11 cellular contexts compared by ENCODE assay signal in the genomic region with DNA sequence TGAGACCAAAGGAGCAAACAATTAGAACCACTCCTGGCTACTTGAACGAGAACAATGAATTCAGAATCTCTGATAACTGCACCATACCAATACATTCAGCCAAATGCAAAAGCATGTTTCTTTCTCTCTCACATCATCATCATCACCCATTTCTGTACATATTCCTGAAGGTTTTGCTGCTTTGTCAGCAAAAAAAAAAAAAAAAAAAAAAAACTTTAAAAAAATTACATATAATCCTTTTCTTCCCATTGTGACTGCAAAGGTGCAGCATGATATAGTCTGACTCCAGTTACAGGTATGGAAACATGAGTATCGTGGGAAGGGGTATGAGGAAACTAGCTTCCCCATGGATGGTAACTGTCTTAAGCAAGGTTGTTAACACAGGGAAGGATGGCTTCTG. TPM values are rescaled to one million over a fixed set of nuclear protein-coding genes. Genes with fewer than 3 reads are reported as not detected.
DNase-seq lines count a peak whose midpoint lies in the region; ATAC-seq, FAIRE-seq and TF ChIP-seq lines count a peak whose summit lies in the region.
"Had no signal": no experiment of that assay in that cellular context is flagged by ENCODE, and none has a peak within 500 bp of the region (broad histone marks: within the 10 kb centered on the region; RNA-seq: fewer than 3 reads in every experiment).

No MANE protein-coding gene starts in this region.

- TF ChIP-seq CTCF in HepG2 (CRISPR knock-in tag; IDR thresholded peaks at IDR 0.05) (no peak), right lobe of liver (IDR thresholded peaks at IDR 0.05) (no peak), OCI-LY3 (IDR thresholded peaks at IDR 0.05; ENCODE audit: low read depth, low read length) (no peak), K562 (IDR thresholded peaks at IDR 0.05 in 2 of 3, conservative IDR thresholded peaks at IDR 0.05 in 1 of 3; ENCODE audit: insufficient read depth in 2 of 3, low read depth in 1 of 3, low read length in 3 of 3) (no peak), omental fat pad (IDR thresholded peaks at IDR 0.05) (no peak)

- intact Hi-C loops in HepG2 (cut with micrococcal nuclease; ENCODE audit: unreplicated experiment) (loop anchor here (2.0 to 5.0 kb wide), 2 partner anchors 37 to 234 kb away; partner anchors contain the start of gene FBXW7), right lobe of liver (cut with DNase I) (no loop called here), K562 (cut with micrococcal nuclease) (loop anchor here (5.0 kb wide), 3 partner anchors 82 to 237 kb away; no protein-coding TSS in a partner anchor)

- no peak for DNase-seq in HepG2 (ENCODE audit: low spot score)
- no peak for DNase-seq in right lobe of liver
- DNase-seq in K562 (ENCODE audit: extremely low read depth in 1 of 4, low spot score in 3 of 4), result no peak
- DNase-seq in activated CD4-positive, alpha-beta T cell treated with anti-CD3 and anti-CD28 coated beads for 4 hours, result no peak
- DNase-seq in omental fat pad (ENCODE audit: low spot score), result no peak
- DNase-seq: 8988T, GOT3 had no signal

- H3K9ac ChIP-seq in HepG2 (ENCODE audit: insufficient read depth, low read depth, low read length) (no peak overlapping the region), OCI-LY3 (ENCODE audit: low read length) (no peak overlapping the region), K562 (ENCODE audit: insufficient read depth in 1 of 2, low read depth in 2 of 2, low read length in 2 of 2) (no peak overlapping the region)
- H3K9ac ChIP-seq: BLaER1 treated with 17β-estradiol and CSF1 and Interleukin-3, amounts not matched to agents 10 nM and 100 nM had no signal

- no peak overlapping the region for H2AFZ ChIP-seq in HepG2 (ENCODE audit: low read length)
- no peak overlapping the region for H2AFZ ChIP-seq in OCI-LY3 (ENCODE audit: low read depth, low read length)
- H2AFZ ChIP-seq in K562 (ENCODE audit: low read depth, low read length), result no peak overlapping the region

- no peaks in the 10 kb centered on the region; a peak in 1 of 5 replicates for H3K36me3 ChIP-seq in HepG2 (replicated peaks in 1 of 2; ENCODE audit: control insufficient read depth in 1 of 2, insufficient read depth in 2 of 2, low read length in 2 of 2)
- no peaks in the 10 kb centered on the region for H3K36me3 ChIP-seq in right lobe of liver
- no peaks in the 10 kb centered on the region for H3K36me3 ChIP-seq in OCI-LY3 (replicated peaks; ENCODE audit: low read depth, low read length)
- no peaks in the 10 kb centered on the region for H3K36me3 ChIP-seq in K562 (ENCODE audit: control insufficient read depth, insufficient read depth, low read length)

- H3K9me1 ChIP-seq in K562 (ENCODE audit: control insufficient read depth, insufficient read depth, low read length), result no peaks in the 10 kb centered on the region

- TF ChIP-seq POLR2A in HepG2 (IDR thresholded peaks at IDR 0.05; ENCODE audit: insufficient read depth in 1 of 2, low read depth in 2 of 2, low read length in 2 of 2), result no peak
- no peak for TF ChIP-seq POLR2A in right lobe of liver (IDR thresholded peaks at IDR 0.05)
- no peak for TF ChIP-seq POLR2A in K562 (conservative IDR thresholded peaks at IDR 0.05)

- in situ Hi-C loops in HepG2 (cut with HindIII; ENCODE audit: extremely low pct_ligation_motif_present, low pct_unique_long_range_greater_than_20kb) (no loop called here), K562 (cut with MboI) (no loop called here)

- H3K27ac ChIP-seq in HepG2 (ENCODE audit: extremely low read length, insufficient read depth, low read length), result no peak overlapping the region
- H3K27ac ChIP-seq in right lobe of liver, result no peak overlapping the region
- H3K27ac ChIP-seq in OCI-LY3 (ENCODE audit: low read length), result no peak overlapping the region
- H3K27ac ChIP-seq in K562 (ENCODE audit: extremely low read depth, low read depth, low read length), result no peak overlapping the region

- H3K4me1 ChIP-seq in HepG2 (ENCODE audit: insufficient read depth, low read length), result peaks cover 28% of the 10 kb centered on the region
- peaks cover 0 to 11% (median 0%) of the 10 kb centered on the region in 4 donors for H3K4me1 ChIP-seq in right lobe of liver
- peaks cover 64% of the 10 kb centered on the region for H3K4me1 ChIP-seq in OCI-LY3 (ENCODE audit: low read length)
- H3K4me1 ChIP-seq in K562 (replicated peaks in 1 of 2; ENCODE audit: control insufficient read depth in 2 of 2, insufficient read depth in 2 of 2, low read length in 2 of 2), result peaks cover 0 to 8% of the 10 kb centered on the region in 2 experiments; a peak in 3 of 5 replicates

- H3K4me3 ChIP-seq in HepG2 (replicated peaks in 1 of 3; ENCODE audit: insufficient read depth in 1 of 3, low read depth in 2 of 3, low read length in 3 of 3) (no peak overlapping the region), right lobe of liver (no peak overlapping the region), OCI-LY3 (ENCODE audit: low read length) (no peak overlapping the region), K562 (no peak overlapping the region)
- H3K4me3 ChIP-seq: BLaER1 treated with 17β-estradiol and CSF1 and Interleukin-3, amounts not matched to agents 10 nM and 100 nM had no signal

- WGBS in HepG2 (ENCODE audit: low lambda C conversion rate), result 97% methylated on average over 2 of the region's 2 CpGs
- WGBS in right lobe of liver (ENCODE audit: insufficient coverage, low coverage, low lambda C conversion rate, missing lambda C conversion rate), result 82% methylated on average over 2 of the region's 2 CpGs
- 49% methylated on average over 2 of the region's 2 CpGs for WGBS in K562 (ENCODE audit: insufficient coverage, low coverage, missing lambda C conversion rate)

- TF ChIP-seq RAD21 in HepG2 (CRISPR knock-in tag; IDR thresholded peaks at IDR 0.05) (no peak), K562 (CRISPR knock-in tag; conservative IDR thresholded peaks at IDR 0.05 in 1 of 2, IDR thresholded peaks at IDR 0.05 in 1 of 2) (no peak)

- ATAC-seq in HepG2 (no peak), right lobe of liver (no peak), K562 (no peak), GM21723 (IDR thresholded peaks at IDR 0.05; ENCODE audit: unreplicated experiment) (no peak), omental fat pad (ENCODE audit: low FRiP score) (no peak)
- no peak for ATAC-seq in activated CD4-positive, CD25-positive, alpha-beta regulatory T cell treated with anti-CD3 and anti-CD28 coated beads, Interleukin-2, amount 50 U/mL, for 24 hours

- peaks cover 50% of the 10 kb centered on the region for H3K79me2 ChIP-seq in HepG2 (ENCODE audit: insufficient read depth, low read length)
- peaks cover 96% of the 10 kb centered on the region for H3K79me2 ChIP-seq in OCI-LY3 (ENCODE audit: low read length)
- H3K79me2 ChIP-seq in K562 (ENCODE audit: control insufficient read depth, insufficient read depth, low read length), result peaks cover 32% of the 10 kb centered on the region

- BruUV-seq in HepG2 (replicated peaks; lab: Mats Ljungman, UMichigan) (no TSS peak), K562 (replicated peaks; lab: Mats Ljungman, UMichigan) (no TSS peak)

- H3K4me2 ChIP-seq in HepG2 (ENCODE audit: low read depth, low read length) (no peak overlapping the region), OCI-LY3 (ENCODE audit: low read length) (peak overlapping the region; percentile 67), K562 (ENCODE audit: insufficient read depth, low read length) (no peak overlapping the region)

- no peaks in the 10 kb centered on the region for H3K9me3 ChIP-seq in HepG2 (ENCODE audit: low read length)
- no peaks in the 10 kb centered on the region for H3K9me3 ChIP-seq in right lobe of liver
- no peaks in the 10 kb centered on the region for H3K9me3 ChIP-seq in OCI-LY3 (ENCODE audit: insufficient read depth, low read length)
- H3K9me3 ChIP-seq in K562 (replicated peaks; ENCODE audit: control insufficient read depth, insufficient read depth, low read depth, low read length), result no peaks in the 10 kb centered on the region

- H4K20me1 ChIP-seq in HepG2 (ENCODE audit: insufficient read depth, low read length) (no peaks in the 10 kb centered on the region), OCI-LY3 (ENCODE audit: insufficient read depth, low read length) (peaks cover 55% of the 10 kb centered on the region), K562 (replicated peaks; ENCODE audit: control insufficient read depth, insufficient read depth, low read length) (peaks cover 28% of the 10 kb centered on the region)

- CTCF ChIA-PET in HepG2 (lab: Yijun Ruan, JAX; ENCODE audit: low intra/inter-chr PET ratio, low total read pairs) (interaction anchor here (1.3 to 2.3 kb wide), 3 partner anchors 46 to 235 kb away, joined by 8 to 15 read pairs (median 8); no protein-coding TSS in a partner anchor), K562 (lab: Yijun Ruan, JAX; ENCODE audit: low intra/inter-chr PET ratio) (interaction anchor here (1.1 to 4.7 kb wide), 2 partner anchors 136 to 140 kb away, joined by 8 to 39 read pairs; no protein-coding TSS in a partner anchor)

- POLR2A ChIA-PET in HepG2 (lab: Yijun Ruan, JAX), result no interaction called here
- POLR2A ChIA-PET in K562 (lab: Yijun Ruan, JAX), result no interaction called here

- FAIRE-seq in HepG2 (lab: Jason Lieb, UNC), result no peak
- FAIRE-seq in K562 (lab: Jason Lieb, UNC), result no peak

- no peaks in the 10 kb centered on the region for H3K27me3 ChIP-seq in HepG2 (ENCODE audit: control insufficient read depth in 1 of 2, insufficient read depth in 2 of 2, low read length in 2 of 2)
- H3K27me3 ChIP-seq in right lobe of liver, result no peaks in the 10 kb centered on the region
- H3K27me3 ChIP-seq in OCI-LY3 (ENCODE audit: low read depth, low read length), result no peaks in the 10 kb centered on the region
- no peaks in the 10 kb centered on the region for H3K27me3 ChIP-seq in K562 (ENCODE audit: control insufficient read depth in 2 of 2, insufficient read depth in 2 of 2, low read length in 2 of 2)
- H3K27me3 ChIP-seq: BLaER1 treated with 17β-estradiol and CSF1 and Interleukin-3, amounts not matched to agents 10 nM and 100 nM had no signal

- TF ChIP-seq EP300 in HepG2 (IDR thresholded peaks at IDR 0.05; ENCODE audit: low read depth in 2 of 2, low read length in 2 of 2) (no peak), HepG2 (CRISPR knock-in tag; IDR thresholded peaks at IDR 0.05; ENCODE audit: borderline replicate concordance) (no peak), K562 (IDR thresholded peaks at IDR 0.05; ENCODE audit: low read length) (no peak)

RNA-seq across cellular contexts. Expression of gene FBXW7, which starts 35.6 kb away (rescaled TPM):
- total RNA-seq in HepG2 (2016; rRNA removed; fragmentation: Illumina TruSeq; extraction: Trizol) (21.7 and 40.9 TPM in 2 replicates), right lobe of liver (10 to 100 TPM; 12.9 to 25.5 (median 17.6) TPM), K562 (2014; rRNA removed) (19.6 and 26.4 TPM in 2 replicates), K562 (2014; rRNA removed; fragmentation: Illumina TruSeq; extraction: Trizol) (44.2 and 54.8 TPM in 2 replicates), K562 (2015; rRNA removed; fragmentation: Illumina TruSeq; extraction: Trizol) (39.9 TPM in 2 replicates), K562 (2021) (19.4 and 19.9 TPM in 2 replicates), omental fat pad (10 to 100 TPM; 44.3 to 62.0 (median 49.9) TPM)
- total RNA-seq in HepG2 (2016; cell fraction: cytosol; rRNA removed; fragmentation: Illumina TruSeq; extraction: Trizol; ENCODE audit: low read depth), result 390 and 448 TPM in 2 replicates
- 20.3 and 39.8 TPM in 2 replicates for total RNA-seq in HepG2 (2016; cell fraction: insoluble cytoplasmic fraction; rRNA removed; fragmentation: Illumina TruSeq; extraction: Trizol)
- 97.2 and 111 TPM in 2 replicates for total RNA-seq in HepG2 (2016; cell fraction: membrane; rRNA removed; fragmentation: Illumina TruSeq; extraction: Trizol)
- 53.9 and 55.5 TPM in 2 replicates for total RNA-seq in HepG2 (2016; cell fraction: nucleus; rRNA removed; fragmentation: Illumina TruSeq; extraction: Trizol)
- polyA plus RNA-seq in HepG2 (2011; rRNA removed) (5.0 and 5.9 TPM in 2 replicates), K562 (2011; rRNA removed) (12.0 and 16.4 TPM in 2 replicates), K562 (2014; fragmentation: Illumina TruSeq; extraction: Trizol) (13.1 and 14.3 TPM in 2 replicates), K562 (2014; fragmentation: Nextera tagmentation; extraction: Ambion mirVana) (1 to 10 TPM; 6.8 to 9.1 TPM), K562 (2014; rRNA removed) (11.8 and 12.4 TPM in 2 replicates)
- 2.2 and 4.6 TPM in 2 replicates for polyA plus RNA-seq in HepG2 (2011; cell fraction: cytosol; rRNA removed)
- 9.7 and 13.6 TPM in 2 replicates for polyA plus RNA-seq in HepG2 (2011; cell fraction: nucleus; rRNA removed)
- polyA plus RNA-seq in HepG2 (2012), result 11.4 and 16.7 TPM in 2 replicates
- polyA plus RNA-seq in HepG2 (2016; cell fraction: cytosol; fragmentation: Illumina TruSeq; extraction: Trizol; ENCODE audit: low read depth), result 0.57 and 0.69 TPM in 2 replicates
- polyA plus RNA-seq in HepG2 (2016; cell fraction: insoluble cytoplasmic fraction; fragmentation: Illumina TruSeq; extraction: Trizol; ENCODE audit: low read depth), result 7.5 and 10.8 TPM in 2 replicates
- polyA plus RNA-seq in HepG2 (2016; cell fraction: membrane; fragmentation: Illumina TruSeq; extraction: Trizol; ENCODE audit: low read depth), result 1.5 TPM in 2 replicates
- 24.1 and 28.3 TPM in 2 replicates for polyA plus RNA-seq in HepG2 (2016; cell fraction: nucleus; fragmentation: Illumina TruSeq; extraction: Trizol; ENCODE audit: insufficient read depth, low read depth)
- polyA minus RNA-seq in HepG2 (2011; rRNA and poly(A)+ RNA removed; ENCODE audit: low replicate concordance), result 8.0 and 9.7 TPM in 2 replicates
- polyA minus RNA-seq in HepG2 (2011; cell fraction: cytosol; rRNA and poly(A)+ RNA removed), result 8.8 and 18.1 TPM in 2 replicates
- polyA minus RNA-seq in HepG2 (2011; cell fraction: nucleus; rRNA and poly(A)+ RNA removed), result 85.0 and 102 TPM in 2 replicates
- 29.9 and 116 TPM in 2 replicates for total RNA-seq in K562 (2011; cell fraction: chromatin; rRNA removed; ENCODE audit: low replicate concordance)
- total RNA-seq in K562 (2011; cell fraction: nucleolus; rRNA removed), result 13.0 and 18.2 TPM in 2 replicates
- 39.8 and 74.2 TPM in 2 replicates for total RNA-seq in K562 (2011; cell fraction: nucleoplasm; rRNA removed)
- polyA plus RNA-seq in K562 (2011; cell fraction: cytosol; rRNA removed), result 2.0 and 5.6 TPM in 2 replicates
- 29.6 and 42.8 TPM in 2 replicates for polyA plus RNA-seq in K562 (2011; cell fraction: nucleus; rRNA removed)
- polyA plus RNA-seq in K562 (2012), result 12.5 and 13.1 TPM in 2 replicates
- 95.7 and 99.2 TPM in 2 replicates for polyA minus RNA-seq in K562 (2011; rRNA and poly(A)+ RNA removed)
- 10.4 and 10.5 TPM in 2 replicates for polyA minus RNA-seq in K562 (2011; cell fraction: cytosol; rRNA and poly(A)+ RNA removed)
- polyA minus RNA-seq in K562 (2011; cell fraction: nucleus; rRNA and poly(A)+ RNA removed), result 37.0 and 64.0 TPM in 2 replicates

Comparison
In these comparisons a context has a peak if more than half of its experiments do, and no peak if none do; other contexts are left out.
1. intact Hi-C loops: an anchor here in HepG2 (2.0 to 5.0 kb wide) and K562 (5.0 kb wide); none called in right lobe of liver.
2. Of the 241 proteins assayed by ChIP-seq in both HepG2 and K562: peak only in HepG2: none; only in K562: MAFG; in both: MAFF and MAFK; in neither: 238.